ENCODE assay signal across 22 cellular contexts in genomic region chr2:127185720-127186119, GRCh38. TPM values are rescaled to one million over a fixed set of nuclear protein-coding genes. Genes with fewer than 3 reads are reported as not detected.
"Had no signal": no experiment of that assay in that cellular context is flagged by ENCODE, and none has a peak within 500 bp of the region (broad histone marks: within the 10 kb centered on the region; RNA-seq: fewer than 3 reads in every experiment).

No MANE protein-coding gene starts in this region.

- H3K4me3 ChIP-seq: colonic mucosa, hepatocyte, left ventricle myocardium inferior, lower lobe of right lung, testis, tibial nerve, upper lobe of right lung, vagina had no signal

- H3K4me1 ChIP-seq: colonic mucosa, lower lobe of right lung, testis, tibial nerve, upper lobe of right lung, vagina had no signal

- H3K36me3 ChIP-seq: colonic mucosa, left ventricle myocardium inferior, lower lobe of right lung, tibial nerve, upper lobe of right lung, vagina had no signal

- H3K4me3 Mint-ChIP-seq: naive thymus-derived CD4-positive, alpha-beta T cell; nephron progenitor cell; stimulated activated memory B cell treated with anti-CD40 and anti-IgM and Interleukin-4, amounts not matched to agents 10 μg/mL and 1 μg/mL and 100 μg/mL, for 72 hours; stimulated activated naive CD8-positive, alpha-beta T cell treated with anti-CD3 and anti-CD28 coated beads, Interleukin-15, Interleukin-2, amounts not matched to agents 100 ng/mL and 50 ng/mL, for 24 hours had no signal

- ATAC-seq: left cardiac atrium; lower lobe of right lung; right cardiac atrium; stimulated activated memory B cell treated with anti-CD40 and anti-IgM and Interleukin-4, amounts not matched to agents 10 μg/mL and 1 μg/mL and 100 μg/mL, for 72 hours had no signal

- H3K9me3 ChIP-seq: colonic mucosa, lower lobe of right lung, testis, upper lobe of right lung, vagina had no signal

- H3K27ac Mint-ChIP-seq: nephron progenitor cell; stimulated activated naive CD8-positive, alpha-beta T cell treated with anti-CD3 and anti-CD28 coated beads, Interleukin-15, Interleukin-2, amounts not matched to agents 100 ng/mL and 50 ng/mL, for 24 hours had no signal

- H3K27ac ChIP-seq: colonic mucosa, hepatocyte, left ventricle myocardium inferior, lower lobe of right lung, testis, tibial nerve, upper lobe of right lung, vagina had no signal

- DNase-seq: colonic mucosa; effector memory CD4-positive, alpha-beta T cell; erythroblast; foreskin melanocyte; kidney; left cardiac atrium; left ventricle myocardium inferior; lower lobe of right lung; mesendoderm; naive thymus-derived CD4-positive, alpha-beta T cell; nephron progenitor cell; right cardiac atrium; small intestine; stimulated activated CD4-positive, alpha-beta T cell treated with anti-CD3 and anti-CD28 coated beads, Interleukin-4, amount 100 ng/mL, for 1 hour; testis; upper lobe of right lung had no signal

- H3K27me3 ChIP-seq: colonic mucosa, hepatocyte, testis, tibial nerve, upper lobe of right lung, vagina had no signal

RNA-seq across cellular contexts. Expression of gene CYP27C1, which starts 34.4 kb away (rescaled TPM):
- total RNA-seq: lower lobe of right lung; mononuclear cell; naive thymus-derived CD4-positive, alpha-beta T cell; upper lobe of right lung had no signal
- polyA plus RNA-seq: naive thymus-derived CD4-positive, alpha-beta T cell had no signal
